In genomic region chr2:169528271-169528701, GRCh38 we compare ENCODE assay signal across 2 cellular contexts.
TF ChIP-seq lines count a peak whose summit lies in the region.

No MANE protein-coding gene starts in this region.

TF ChIP-seq in WTC11, 78 proteins besides CTCF, POLR2A, EP300 and RAD21:
- no peak for TF ChIP-seq SP1 (CRISPR knock-in tag; conservative IDR thresholded peaks at IDR 0.05)
- no peak for TF ChIP-seq IRF2 (CRISPR knock-in tag; IDR thresholded peaks at IDR 0.05; ENCODE audit: borderline replicate concordance, low read depth)
- no peak for TF ChIP-seq FOXJ3 (CRISPR knock-in tag; IDR thresholded peaks at IDR 0.05; ENCODE audit: borderline replicate concordance)
- TF ChIP-seq ZNF121 (CRISPR knock-in tag; IDR thresholded peaks at IDR 0.05): no peak
- no peak for TF ChIP-seq ATF3 (CRISPR knock-in tag; conservative IDR thresholded peaks at IDR 0.05)
- no peak for TF ChIP-seq OVOL2 (CRISPR knock-in tag; IDR thresholded peaks at IDR 0.05; ENCODE audit: borderline replicate concordance)
- no peak for TF ChIP-seq KAT7 (CRISPR knock-in tag; IDR thresholded peaks at IDR 0.05; ENCODE audit: borderline replicate concordance)
- TF ChIP-seq, protein P1, sequence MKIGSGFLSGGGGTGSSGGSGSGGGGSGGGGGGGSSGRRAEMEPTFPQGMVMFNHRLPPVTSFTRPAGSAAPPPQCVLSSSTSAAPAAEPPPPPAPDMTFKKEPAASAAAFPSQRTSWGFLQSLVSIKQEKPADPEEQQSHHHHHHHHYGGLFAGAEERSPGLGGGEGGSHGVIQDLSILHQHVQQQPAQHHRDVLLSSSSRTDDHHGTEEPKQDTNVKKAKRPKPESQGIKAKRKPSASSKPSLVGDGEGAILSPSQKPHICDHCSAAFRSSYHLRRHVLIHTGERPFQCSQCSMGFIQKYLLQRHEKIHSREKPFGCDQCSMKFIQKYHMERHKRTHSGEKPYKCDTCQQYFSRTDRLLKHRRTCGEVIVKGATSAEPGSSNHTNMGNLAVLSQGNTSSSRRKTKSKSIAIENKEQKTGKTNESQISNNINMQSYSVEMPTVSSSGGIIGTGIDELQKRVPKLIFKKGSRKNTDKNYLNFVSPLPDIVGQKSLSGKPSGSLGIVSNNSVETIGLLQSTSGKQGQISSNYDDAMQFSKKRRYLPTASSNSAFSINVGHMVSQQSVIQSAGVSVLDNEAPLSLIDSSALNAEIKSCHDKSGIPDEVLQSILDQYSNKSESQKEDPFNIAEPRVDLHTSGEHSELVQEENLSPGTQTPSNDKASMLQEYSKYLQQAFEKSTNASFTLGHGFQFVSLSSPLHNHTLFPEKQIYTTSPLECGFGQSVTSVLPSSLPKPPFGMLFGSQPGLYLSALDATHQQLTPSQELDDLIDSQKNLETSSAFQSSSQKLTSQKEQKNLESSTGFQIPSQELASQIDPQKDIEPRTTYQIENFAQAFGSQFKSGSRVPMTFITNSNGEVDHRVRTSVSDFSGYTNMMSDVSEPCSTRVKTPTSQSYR (CRISPR knock-in tag; IDR thresholded peaks at IDR 0.05): no peak
- TF ChIP-seq FOXP1 (CRISPR knock-in tag; IDR thresholded peaks at IDR 0.05; ENCODE audit: borderline replicate concordance): no peak
- no peak for TF ChIP-seq RORB (CRISPR knock-in tag; IDR thresholded peaks at IDR 0.05)
- no peak for TF ChIP-seq MLX (CRISPR knock-in tag; IDR thresholded peaks at IDR 0.05)
- TF ChIP-seq HMGA2 (CRISPR knock-in tag; IDR thresholded peaks at IDR 0.05): no peak
- no peak for TF ChIP-seq ZNF232 (CRISPR knock-in tag; IDR thresholded peaks at IDR 0.05)
- TF ChIP-seq, protein P2, sequence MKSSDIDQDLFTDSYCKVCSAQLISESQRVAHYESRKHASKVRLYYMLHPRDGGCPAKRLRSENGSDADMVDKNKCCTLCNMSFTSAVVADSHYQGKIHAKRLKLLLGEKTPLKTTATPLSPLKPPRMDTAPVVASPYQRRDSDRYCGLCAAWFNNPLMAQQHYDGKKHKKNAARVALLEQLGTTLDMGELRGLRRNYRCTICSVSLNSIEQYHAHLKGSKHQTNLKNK (CRISPR knock-in tag; IDR thresholded peaks at IDR 0.05): no peak
- no peak for TF ChIP-seq SMAD4 (CRISPR knock-in tag; IDR thresholded peaks at IDR 0.05)

TF ChIP-seq in HepG2, 621 proteins besides CTCF, POLR2A, EP300 and RAD21:
- TF ChIP-seq FOXA3 (CRISPR knock-in tag; IDR thresholded peaks at IDR 0.05) (0 out of 2 replicates have a peak, but pooled peaks have one; percentile 13), ZKSCAN1 (IDR thresholded peaks at IDR 0.05; ENCODE audit: low read length) (peak; percentile 93), MIXL1 (CRISPR knock-in tag; IDR thresholded peaks at IDR 0.05) (peak; percentile 86), KLF9 (CRISPR knock-in tag; IDR thresholded peaks at IDR 0.05; ENCODE audit: low read depth) (no peak), STAG1 (CRISPR knock-in tag; IDR thresholded peaks at IDR 0.05) (peak; percentile 83), REPIN1 (CRISPR knock-in tag; IDR thresholded peaks at IDR 0.05; ENCODE audit: borderline replicate concordance, low read depth) (peak; percentile 52; the same call in 1 of the 2 replicates), SAP130 (CRISPR knock-in tag; IDR thresholded peaks at IDR 0.05; ENCODE audit: low read depth) (0 out of 2 replicates have a peak, but pooled peaks have one; percentile 34), RXRB (CRISPR knock-in tag; IDR thresholded peaks at IDR 0.05; ENCODE audit: borderline replicate concordance) (0 out of 2 replicates have a peak, but pooled peaks have one; percentile 16), MIER2 (CRISPR knock-in tag; IDR thresholded peaks at IDR 0.05) (0 out of 2 replicates have a peak, but pooled peaks have one; percentile 19), ZNF530 (CRISPR knock-in tag; IDR thresholded peaks at IDR 0.05; ENCODE audit: low read depth) (no peak), ZNF598 (CRISPR knock-in tag; IDR thresholded peaks at IDR 0.05; ENCODE audit: borderline replicate concordance) (no peak), CAMTA2 (CRISPR knock-in tag; IDR thresholded peaks at IDR 0.05; ENCODE audit: borderline replicate concordance) (no peak), GATAD2A (CRISPR knock-in tag; IDR thresholded peaks at IDR 0.05) (0 out of 2 replicates have a peak, but pooled peaks have one; percentile 15), SIN3B (IDR thresholded peaks at IDR 0.05; ENCODE audit: low read length) (no peak), MIER3 (CRISPR knock-in tag; IDR thresholded peaks at IDR 0.05; ENCODE audit: borderline replicate concordance) (peak; percentile 60; the same call in 1 of the 2 replicates), MAZ (IDR thresholded peaks at IDR 0.05; ENCODE audit: borderline replicate concordance, low read depth, low read length) (no peak), MAZ (CRISPR knock-in tag; IDR thresholded peaks at IDR 0.05; ENCODE audit: low read depth) (no peak), ZNF350 (CRISPR knock-in tag; IDR thresholded peaks at IDR 0.05; ENCODE audit: borderline replicate concordance, low read depth) (no peak), XRCC5 (optimal IDR thresholded peaks at IDR 0.05; ENCODE audit: low read length) (peak; percentile 58), CBX5 (CRISPR knock-in tag; IDR thresholded peaks at IDR 0.05; ENCODE audit: borderline replicate concordance) (0 out of 2 replicates have a peak, but pooled peaks have one; percentile 28), ZFX (CRISPR knock-in tag; IDR thresholded peaks at IDR 0.05; ENCODE audit: low read depth) (peak; percentile 56), NR2F2 (IDR thresholded peaks at IDR 0.05; ENCODE audit: borderline replicate concordance, low read depth) (no peak), RBAK (CRISPR knock-in tag; IDR thresholded peaks at IDR 0.05) (no peak), ETV6 (CRISPR knock-in tag; conservative IDR thresholded peaks at IDR 0.05) (0 out of 2 replicates have a peak, but pooled peaks have one; percentile 31), THAP11 (CRISPR knock-in tag; IDR thresholded peaks at IDR 0.05) (peak; percentile 51; the same call in 1 of the 2 replicates), SOX5 (CRISPR knock-in tag; IDR thresholded peaks at IDR 0.05; ENCODE audit: borderline replicate concordance) (peak; percentile 48; the same call in 1 of the 2 replicates), NR2C2 (CRISPR knock-in tag; IDR thresholded peaks at IDR 0.05; ENCODE audit: borderline replicate concordance) (peak; percentile 20; the same call in 1 of the 2 replicates), GFI1 (CRISPR knock-in tag; IDR thresholded peaks at IDR 0.05; ENCODE audit: borderline replicate concordance) (0 out of 2 replicates have a peak, but pooled peaks have one; percentile 20), KAT8 (CRISPR knock-in tag; IDR thresholded peaks at IDR 0.05) (peak; percentile 28; the same call in 1 of the 2 replicates), SMC3 (IDR thresholded peaks at IDR 0.05; ENCODE audit: low read length) (peak; percentile 94), JUNB (CRISPR knock-in tag; IDR thresholded peaks at IDR 0.05; ENCODE audit: borderline replicate concordance) (no peak), ZNF331 (CRISPR knock-in tag; IDR thresholded peaks at IDR 0.05) (peak; percentile 85), SMAD3 (CRISPR knock-in tag; IDR thresholded peaks at IDR 0.05) (peak; percentile 34; the same call in 1 of the 2 replicates), ZNF326 (CRISPR knock-in tag; IDR thresholded peaks at IDR 0.05; ENCODE audit: borderline replicate concordance) (no peak)
- TF ChIP-seq, protein P3, sequence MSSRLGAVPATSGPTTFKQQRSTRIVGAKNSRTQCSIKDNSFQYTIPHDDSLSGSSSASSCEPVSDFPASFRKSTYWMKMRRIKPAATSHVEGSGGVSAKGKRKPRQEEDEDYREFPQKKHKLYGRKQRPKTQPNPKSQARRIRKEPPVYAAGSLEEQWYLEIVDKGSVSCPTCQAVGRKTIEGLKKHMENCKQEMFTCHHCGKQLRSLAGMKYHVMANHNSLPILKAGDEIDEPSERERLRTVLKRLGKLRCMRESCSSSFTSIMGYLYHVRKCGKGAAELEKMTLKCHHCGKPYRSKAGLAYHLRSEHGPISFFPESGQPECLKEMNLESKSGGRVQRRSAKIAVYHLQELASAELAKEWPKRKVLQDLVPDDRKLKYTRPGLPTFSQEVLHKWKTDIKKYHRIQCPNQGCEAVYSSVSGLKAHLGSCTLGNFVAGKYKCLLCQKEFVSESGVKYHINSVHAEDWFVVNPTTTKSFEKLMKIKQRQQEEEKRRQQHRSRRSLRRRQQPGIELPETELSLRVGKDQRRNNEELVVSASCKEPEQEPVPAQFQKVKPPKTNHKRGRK (CRISPR knock-in tag; IDR thresholded peaks at IDR 0.05): no peak
- TF ChIP-seq, protein P4, sequence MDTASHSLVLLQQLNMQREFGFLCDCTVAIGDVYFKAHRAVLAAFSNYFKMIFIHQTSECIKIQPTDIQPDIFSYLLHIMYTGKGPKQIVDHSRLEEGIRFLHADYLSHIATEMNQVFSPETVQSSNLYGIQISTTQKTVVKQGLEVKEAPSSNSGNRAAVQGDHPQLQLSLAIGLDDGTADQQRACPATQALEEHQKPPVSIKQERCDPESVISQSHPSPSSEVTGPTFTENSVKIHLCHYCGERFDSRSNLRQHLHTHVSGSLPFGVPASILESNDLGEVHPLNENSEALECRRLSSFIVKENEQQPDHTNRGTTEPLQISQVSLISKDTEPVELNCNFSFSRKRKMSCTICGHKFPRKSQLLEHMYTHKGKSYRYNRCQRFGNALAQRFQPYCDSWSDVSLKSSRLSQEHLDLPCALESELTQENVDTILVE (CRISPR knock-in tag; IDR thresholded peaks at IDR 0.05): peak; percentile 59; the same call in 1 of the 2 replicates
- TF ChIP-seq, protein P5, sequence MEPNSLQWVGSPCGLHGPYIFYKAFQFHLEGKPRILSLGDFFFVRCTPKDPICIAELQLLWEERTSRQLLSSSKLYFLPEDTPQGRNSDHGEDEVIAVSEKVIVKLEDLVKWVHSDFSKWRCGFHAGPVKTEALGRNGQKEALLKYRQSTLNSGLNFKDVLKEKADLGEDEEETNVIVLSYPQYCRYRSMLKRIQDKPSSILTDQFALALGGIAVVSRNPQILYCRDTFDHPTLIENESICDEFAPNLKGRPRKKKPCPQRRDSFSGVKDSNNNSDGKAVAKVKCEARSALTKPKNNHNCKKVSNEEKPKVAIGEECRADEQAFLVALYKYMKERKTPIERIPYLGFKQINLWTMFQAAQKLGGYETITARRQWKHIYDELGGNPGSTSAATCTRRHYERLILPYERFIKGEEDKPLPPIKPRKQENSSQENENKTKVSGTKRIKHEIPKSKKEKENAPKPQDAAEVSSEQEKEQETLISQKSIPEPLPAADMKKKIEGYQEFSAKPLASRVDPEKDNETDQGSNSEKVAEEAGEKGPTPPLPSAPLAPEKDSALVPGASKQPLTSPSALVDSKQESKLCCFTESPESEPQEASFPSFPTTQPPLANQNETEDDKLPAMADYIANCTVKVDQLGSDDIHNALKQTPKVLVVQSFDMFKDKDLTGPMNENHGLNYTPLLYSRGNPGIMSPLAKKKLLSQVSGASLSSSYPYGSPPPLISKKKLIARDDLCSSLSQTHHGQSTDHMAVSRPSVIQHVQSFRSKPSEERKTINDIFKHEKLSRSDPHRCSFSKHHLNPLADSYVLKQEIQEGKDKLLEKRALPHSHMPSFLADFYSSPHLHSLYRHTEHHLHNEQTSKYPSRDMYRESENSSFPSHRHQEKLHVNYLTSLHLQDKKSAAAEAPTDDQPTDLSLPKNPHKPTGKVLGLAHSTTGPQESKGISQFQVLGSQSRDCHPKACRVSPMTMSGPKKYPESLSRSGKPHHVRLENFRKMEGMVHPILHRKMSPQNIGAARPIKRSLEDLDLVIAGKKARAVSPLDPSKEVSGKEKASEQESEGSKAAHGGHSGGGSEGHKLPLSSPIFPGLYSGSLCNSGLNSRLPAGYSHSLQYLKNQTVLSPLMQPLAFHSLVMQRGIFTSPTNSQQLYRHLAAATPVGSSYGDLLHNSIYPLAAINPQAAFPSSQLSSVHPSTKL (CRISPR knock-in tag; IDR thresholded peaks at IDR 0.05): peak; percentile 30; the same call in 1 of the 2 replicates
